1 cellular context compared by ENCODE assay signal in the genomic region with DNA sequence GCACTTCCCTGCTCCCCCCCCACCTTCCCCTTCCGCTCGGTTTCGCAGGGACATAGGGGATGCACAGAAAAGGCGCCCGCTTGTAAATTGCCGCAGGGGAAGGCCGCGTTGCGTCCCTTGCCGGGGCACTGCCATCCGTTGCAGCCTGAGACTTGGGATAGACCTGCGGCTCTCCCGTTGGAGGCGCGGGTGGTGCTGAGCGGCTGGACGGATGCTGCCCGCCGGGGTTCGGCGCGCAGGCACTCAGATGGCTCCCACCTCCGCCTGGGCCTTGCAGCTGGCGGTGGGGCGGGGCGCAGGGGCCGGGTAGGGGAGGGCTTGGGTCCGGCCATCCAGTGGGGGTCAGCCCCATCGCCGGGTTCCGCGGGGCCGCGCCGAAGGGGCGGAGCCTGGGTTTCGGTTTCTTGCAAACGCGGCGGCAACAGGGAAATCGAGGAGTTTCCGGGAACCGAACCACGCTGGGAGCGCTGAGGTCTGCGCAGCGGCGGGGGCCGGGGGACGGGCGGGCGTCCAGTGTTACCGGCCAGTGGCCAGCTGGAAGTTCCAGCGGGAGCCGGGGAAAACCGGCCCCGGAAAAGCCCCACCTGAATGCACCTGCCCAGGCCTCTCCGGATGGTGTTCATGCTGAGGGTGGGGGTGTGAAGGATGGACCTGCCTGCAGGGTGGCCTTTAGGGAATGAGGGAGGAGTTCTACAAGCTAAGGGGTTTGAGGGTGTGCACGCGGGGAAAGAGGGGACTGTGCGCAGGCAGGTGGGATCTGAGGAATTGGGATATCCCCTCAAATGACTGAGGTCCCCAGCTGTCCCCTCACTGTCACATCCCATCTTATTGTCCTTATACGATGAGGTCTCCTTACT.
TF ChIP-seq lines count a peak whose summit lies in the region.

No MANE protein-coding gene starts in this region.

TF ChIP-seq in HepG2, 621 proteins besides CTCF, POLR2A, EP300 and RAD21 (continued from another document and continues in another):
- TF ChIP-seq, protein P1, sequence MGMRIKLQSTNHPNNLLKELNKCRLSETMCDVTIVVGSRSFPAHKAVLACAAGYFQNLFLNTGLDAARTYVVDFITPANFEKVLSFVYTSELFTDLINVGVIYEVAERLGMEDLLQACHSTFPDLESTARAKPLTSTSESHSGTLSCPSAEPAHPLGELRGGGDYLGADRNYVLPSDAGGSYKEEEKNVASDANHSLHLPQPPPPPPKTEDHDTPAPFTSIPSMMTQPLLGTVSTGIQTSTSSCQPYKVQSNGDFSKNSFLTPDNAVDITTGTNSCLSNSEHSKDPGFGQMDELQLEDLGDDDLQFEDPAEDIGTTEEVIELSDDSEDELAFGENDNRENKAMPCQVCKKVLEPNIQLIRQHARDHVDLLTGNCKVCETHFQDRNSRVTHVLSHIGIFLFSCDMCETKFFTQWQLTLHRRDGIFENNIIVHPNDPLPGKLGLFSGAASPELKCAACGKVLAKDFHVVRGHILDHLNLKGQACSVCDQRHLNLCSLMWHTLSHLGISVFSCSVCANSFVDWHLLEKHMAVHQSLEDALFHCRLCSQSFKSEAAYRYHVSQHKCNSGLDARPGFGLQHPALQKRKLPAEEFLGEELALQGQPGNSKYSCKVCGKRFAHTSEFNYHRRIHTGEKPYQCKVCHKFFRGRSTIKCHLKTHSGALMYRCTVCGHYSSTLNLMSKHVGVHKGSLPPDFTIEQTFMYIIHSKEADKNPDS (CRISPR knock-in tag; IDR thresholded peaks at IDR 0.05) = no peak
- TF ChIP-seq, protein P2, sequence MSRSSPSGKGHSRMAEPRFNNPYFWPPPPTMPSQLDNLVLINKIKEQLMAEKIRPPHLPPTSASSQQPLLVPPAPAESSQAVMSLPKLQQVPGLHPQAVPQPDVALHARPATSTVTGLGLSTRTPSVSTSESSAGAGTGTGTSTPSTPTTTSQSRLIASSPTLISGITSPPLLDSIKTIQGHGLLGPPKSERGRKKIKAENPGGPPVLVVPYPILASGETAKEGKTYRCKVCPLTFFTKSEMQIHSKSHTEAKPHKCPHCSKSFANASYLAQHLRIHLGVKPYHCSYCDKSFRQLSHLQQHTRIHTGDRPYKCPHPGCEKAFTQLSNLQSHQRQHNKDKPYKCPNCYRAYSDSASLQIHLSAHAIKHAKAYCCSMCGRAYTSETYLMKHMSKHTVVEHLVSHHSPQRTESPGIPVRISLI (CRISPR knock-in tag; IDR thresholded peaks at IDR 0.05; ENCODE audit: borderline replicate concordance) = no peak
- TF ChIP-seq KLF11 (CRISPR knock-in tag; IDR thresholded peaks at IDR 0.05) = no peak; the same call in 1 of the 2 replicates
- TF ChIP-seq ZNF737 (CRISPR knock-in tag; IDR thresholded peaks at IDR 0.05; ENCODE audit: borderline replicate concordance) = no peak
- TF ChIP-seq, protein P3, sequence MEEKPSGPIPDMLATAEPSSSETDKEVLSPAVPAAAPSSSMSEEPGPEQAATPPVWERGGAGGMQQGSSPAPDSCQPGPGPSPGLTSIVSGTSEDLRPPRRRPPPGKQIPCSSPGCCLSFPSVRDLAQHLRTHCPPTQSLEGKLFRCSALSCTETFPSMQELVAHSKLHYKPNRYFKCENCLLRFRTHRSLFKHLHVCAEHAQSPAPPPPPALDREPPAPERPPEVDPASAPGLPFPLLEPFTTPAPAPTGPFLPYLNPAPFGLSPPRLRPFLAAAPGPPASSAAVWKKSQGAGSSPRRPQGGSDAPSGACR (CRISPR knock-in tag; IDR thresholded peaks at IDR 0.05) = 0 out of 2 replicates have a peak, but pooled peaks have one; percentile 12
- TF ChIP-seq ASH2L (IDR thresholded peaks at IDR 0.05; ENCODE audit: insufficient read length, low read depth, low read length) = peak; percentile 44
- TF ChIP-seq MTF2 (CRISPR knock-in tag; IDR thresholded peaks at IDR 0.05; ENCODE audit: borderline replicate concordance) = no peak
- no peak for TF ChIP-seq RBM22 (optimal IDR thresholded peaks at IDR 0.05; ENCODE audit: low read length)
- no peak for TF ChIP-seq IRX3 (CRISPR knock-in tag; IDR thresholded peaks at IDR 0.05; ENCODE audit: borderline replicate concordance, low read depth)
- TF ChIP-seq PITX1 (CRISPR knock-in tag; IDR thresholded peaks at IDR 0.05) = no peak
- TF ChIP-seq ZNF616 (CRISPR knock-in tag; IDR thresholded peaks at IDR 0.05; ENCODE audit: low read depth) = 0 out of 2 replicates have a peak, but pooled peaks have one; percentile 50
- TF ChIP-seq RBM39 (IDR thresholded peaks at IDR 0.05; ENCODE audit: low read depth, low read length, poor library complexity, severe bottlenecking) = peak; percentile 40
- TF ChIP-seq SRY (CRISPR knock-in tag; IDR thresholded peaks at IDR 0.05) = peak; percentile 45; the same call in 1 of the 2 replicates
- TF ChIP-seq, protein P4, sequence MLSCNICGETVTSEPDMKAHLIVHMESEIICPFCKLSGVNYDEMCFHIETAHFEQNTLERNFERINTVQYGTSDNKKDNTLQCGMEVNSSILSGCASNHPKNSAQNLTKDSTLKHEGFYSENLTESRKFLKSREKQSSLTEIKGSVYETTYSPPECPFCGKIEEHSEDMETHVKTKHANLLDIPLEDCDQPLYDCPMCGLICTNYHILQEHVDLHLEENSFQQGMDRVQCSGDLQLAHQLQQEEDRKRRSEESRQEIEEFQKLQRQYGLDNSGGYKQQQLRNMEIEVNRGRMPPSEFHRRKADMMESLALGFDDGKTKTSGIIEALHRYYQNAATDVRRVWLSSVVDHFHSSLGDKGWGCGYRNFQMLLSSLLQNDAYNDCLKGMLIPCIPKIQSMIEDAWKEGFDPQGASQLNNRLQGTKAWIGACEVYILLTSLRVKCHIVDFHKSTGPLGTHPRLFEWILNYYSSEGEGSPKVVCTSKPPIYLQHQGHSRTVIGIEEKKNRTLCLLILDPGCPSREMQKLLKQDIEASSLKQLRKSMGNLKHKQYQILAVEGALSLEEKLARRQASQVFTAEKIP (CRISPR knock-in tag; IDR thresholded peaks at IDR 0.05; ENCODE audit: borderline replicate concordance) = no peak
- TF ChIP-seq, protein P5, sequence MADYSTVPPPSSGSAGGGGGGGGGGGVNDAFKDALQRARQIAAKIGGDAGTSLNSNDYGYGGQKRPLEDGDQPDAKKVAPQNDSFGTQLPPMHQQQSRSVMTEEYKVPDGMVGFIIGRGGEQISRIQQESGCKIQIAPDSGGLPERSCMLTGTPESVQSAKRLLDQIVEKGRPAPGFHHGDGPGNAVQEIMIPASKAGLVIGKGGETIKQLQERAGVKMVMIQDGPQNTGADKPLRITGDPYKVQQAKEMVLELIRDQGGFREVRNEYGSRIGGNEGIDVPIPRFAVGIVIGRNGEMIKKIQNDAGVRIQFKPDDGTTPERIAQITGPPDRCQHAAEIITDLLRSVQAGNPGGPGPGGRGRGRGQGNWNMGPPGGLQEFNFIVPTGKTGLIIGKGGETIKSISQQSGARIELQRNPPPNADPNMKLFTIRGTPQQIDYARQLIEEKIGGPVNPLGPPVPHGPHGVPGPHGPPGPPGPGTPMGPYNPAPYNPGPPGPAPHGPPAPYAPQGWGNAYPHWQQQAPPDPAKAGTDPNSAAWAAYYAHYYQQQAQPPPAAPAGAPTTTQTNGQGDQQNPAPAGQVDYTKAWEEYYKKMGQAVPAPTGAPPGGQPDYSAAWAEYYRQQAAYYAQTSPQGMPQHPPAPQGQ (CRISPR knock-in tag; IDR thresholded peaks at IDR 0.05; ENCODE audit: borderline replicate concordance) = no peak
- no peak; the same call in 1 of the 2 replicates for TF ChIP-seq ZNF33B (CRISPR knock-in tag; IDR thresholded peaks at IDR 0.05)
- TF ChIP-seq PHF5A (CRISPR knock-in tag; IDR thresholded peaks at IDR 0.05; ENCODE audit: low read depth, unreplicated experiment) = no peak
- TF ChIP-seq NCOA2 (CRISPR knock-in tag; IDR thresholded peaks at IDR 0.05) = no peak
- TF ChIP-seq ZNF225 (CRISPR knock-in tag; IDR thresholded peaks at IDR 0.05) = no peak; the same call in 1 of the 2 replicates
- no peak for TF ChIP-seq STAG1 (CRISPR knock-in tag; IDR thresholded peaks at IDR 0.05)
- no peak for TF ChIP-seq ZNF264 (CRISPR knock-in tag; IDR thresholded peaks at IDR 0.05)
- TF ChIP-seq TSC22D2 (CRISPR knock-in tag; IDR thresholded peaks at IDR 0.05; ENCODE audit: borderline replicate concordance) = no peak
- no peak for TF ChIP-seq MIER2 (CRISPR knock-in tag; IDR thresholded peaks at IDR 0.05)
- TF ChIP-seq KDM1A (CRISPR knock-in tag; IDR thresholded peaks at IDR 0.05) = no peak
- TF ChIP-seq GTF3A (CRISPR knock-in tag; conservative IDR thresholded peaks at IDR 0.05) = no peak
- TF ChIP-seq, protein P6, sequence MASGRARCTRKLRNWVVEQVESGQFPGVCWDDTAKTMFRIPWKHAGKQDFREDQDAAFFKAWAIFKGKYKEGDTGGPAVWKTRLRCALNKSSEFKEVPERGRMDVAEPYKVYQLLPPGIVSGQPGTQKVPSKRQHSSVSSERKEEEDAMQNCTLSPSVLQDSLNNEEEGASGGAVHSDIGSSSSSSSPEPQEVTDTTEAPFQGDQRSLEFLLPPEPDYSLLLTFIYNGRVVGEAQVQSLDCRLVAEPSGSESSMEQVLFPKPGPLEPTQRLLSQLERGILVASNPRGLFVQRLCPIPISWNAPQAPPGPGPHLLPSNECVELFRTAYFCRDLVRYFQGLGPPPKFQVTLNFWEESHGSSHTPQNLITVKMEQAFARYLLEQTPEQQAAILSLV (CRISPR knock-in tag; IDR thresholded peaks at IDR 0.05; ENCODE audit: borderline replicate concordance) = 0 out of 2 replicates have a peak, but pooled peaks have one; percentile 32
- TF ChIP-seq, protein P7, sequence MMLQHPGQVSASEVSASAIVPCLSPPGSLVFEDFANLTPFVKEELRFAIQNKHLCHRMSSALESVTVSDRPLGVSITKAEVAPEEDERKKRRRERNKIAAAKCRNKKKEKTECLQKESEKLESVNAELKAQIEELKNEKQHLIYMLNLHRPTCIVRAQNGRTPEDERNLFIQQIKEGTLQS (CRISPR knock-in tag; IDR thresholded peaks at IDR 0.05) = no peak
- no peak for TF ChIP-seq BCL6 (CRISPR knock-in tag; IDR thresholded peaks at IDR 0.05)
- no peak for TF ChIP-seq ZKSCAN8 (CRISPR knock-in tag; IDR thresholded peaks at IDR 0.05; ENCODE audit: borderline replicate concordance)
- no peak for TF ChIP-seq SMAD9 (CRISPR knock-in tag; IDR thresholded peaks at IDR 0.05)
- TF ChIP-seq ELF3 (CRISPR knock-in tag; IDR thresholded peaks at IDR 0.05) = peak; percentile 72
- TF ChIP-seq, protein P8, sequence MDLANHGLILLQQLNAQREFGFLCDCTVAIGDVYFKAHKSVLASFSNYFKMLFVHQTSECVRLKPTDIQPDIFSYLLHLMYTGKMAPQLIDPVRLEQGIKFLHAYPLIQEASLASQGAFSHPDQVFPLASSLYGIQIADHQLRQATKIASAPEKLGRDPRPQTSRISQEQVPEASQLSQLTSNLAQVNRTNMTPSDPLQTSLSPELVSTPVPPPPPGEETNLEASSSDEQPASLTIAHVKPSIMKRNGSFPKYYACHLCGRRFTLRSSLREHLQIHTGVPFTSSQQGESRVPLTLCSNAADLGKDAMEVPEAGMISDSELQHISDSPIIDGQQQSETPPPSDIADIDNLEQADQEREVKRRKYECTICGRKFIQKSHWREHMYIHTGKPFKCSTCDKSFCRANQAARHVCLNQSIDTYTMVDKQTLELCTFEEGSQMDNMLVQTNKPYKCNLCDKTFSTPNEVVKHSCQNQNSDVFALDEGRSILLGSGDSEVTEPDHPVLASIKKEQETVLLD (CRISPR knock-in tag; IDR thresholded peaks at IDR 0.05; ENCODE audit: low read depth) = peak; percentile 91
- 0 out of 2 replicates have a peak, but pooled peaks have one; percentile 40 for TF ChIP-seq ZFP82 (CRISPR knock-in tag; IDR thresholded peaks at IDR 0.05; ENCODE audit: borderline replicate concordance)
- no peak for TF ChIP-seq PAF1 (CRISPR knock-in tag; IDR thresholded peaks at IDR 0.05)
- TF ChIP-seq ZNF30 (CRISPR knock-in tag; IDR thresholded peaks at IDR 0.05) = no peak
- no peak; the same call in 1 of the 2 replicates for TF ChIP-seq NFKB2 (CRISPR knock-in tag; IDR thresholded peaks at IDR 0.05; ENCODE audit: borderline replicate concordance)
- TF ChIP-seq ZNF17 (CRISPR knock-in tag; IDR thresholded peaks at IDR 0.05) = no peak
- no peak for TF ChIP-seq TOE1 (CRISPR knock-in tag; IDR thresholded peaks at IDR 0.05)
- TF ChIP-seq ELF4 (CRISPR knock-in tag; IDR thresholded peaks at IDR 0.05; ENCODE audit: borderline replicate concordance) = no peak
- TF ChIP-seq ISL2 (CRISPR knock-in tag; IDR thresholded peaks at IDR 0.05) = no peak
- TF ChIP-seq NR2F2 (IDR thresholded peaks at IDR 0.05; ENCODE audit: borderline replicate concordance, low read depth) = no peak
- TF ChIP-seq, protein P9, sequence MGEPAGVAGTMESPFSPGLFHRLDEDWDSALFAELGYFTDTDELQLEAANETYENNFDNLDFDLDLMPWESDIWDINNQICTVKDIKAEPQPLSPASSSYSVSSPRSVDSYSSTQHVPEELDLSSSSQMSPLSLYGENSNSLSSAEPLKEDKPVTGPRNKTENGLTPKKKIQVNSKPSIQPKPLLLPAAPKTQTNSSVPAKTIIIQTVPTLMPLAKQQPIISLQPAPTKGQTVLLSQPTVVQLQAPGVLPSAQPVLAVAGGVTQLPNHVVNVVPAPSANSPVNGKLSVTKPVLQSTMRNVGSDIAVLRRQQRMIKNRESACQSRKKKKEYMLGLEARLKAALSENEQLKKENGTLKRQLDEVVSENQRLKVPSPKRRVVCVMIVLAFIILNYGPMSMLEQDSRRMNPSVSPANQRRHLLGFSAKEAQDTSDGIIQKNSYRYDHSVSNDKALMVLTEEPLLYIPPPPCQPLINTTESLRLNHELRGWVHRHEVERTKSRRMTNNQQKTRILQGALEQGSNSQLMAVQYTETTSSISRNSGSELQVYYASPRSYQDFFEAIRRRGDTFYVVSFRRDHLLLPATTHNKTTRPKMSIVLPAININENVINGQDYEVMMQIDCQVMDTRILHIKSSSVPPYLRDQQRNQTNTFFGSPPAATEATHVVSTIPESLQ (CRISPR knock-in tag; conservative IDR thresholded peaks at IDR 0.05) = no peak
- TF ChIP-seq, protein P10, sequence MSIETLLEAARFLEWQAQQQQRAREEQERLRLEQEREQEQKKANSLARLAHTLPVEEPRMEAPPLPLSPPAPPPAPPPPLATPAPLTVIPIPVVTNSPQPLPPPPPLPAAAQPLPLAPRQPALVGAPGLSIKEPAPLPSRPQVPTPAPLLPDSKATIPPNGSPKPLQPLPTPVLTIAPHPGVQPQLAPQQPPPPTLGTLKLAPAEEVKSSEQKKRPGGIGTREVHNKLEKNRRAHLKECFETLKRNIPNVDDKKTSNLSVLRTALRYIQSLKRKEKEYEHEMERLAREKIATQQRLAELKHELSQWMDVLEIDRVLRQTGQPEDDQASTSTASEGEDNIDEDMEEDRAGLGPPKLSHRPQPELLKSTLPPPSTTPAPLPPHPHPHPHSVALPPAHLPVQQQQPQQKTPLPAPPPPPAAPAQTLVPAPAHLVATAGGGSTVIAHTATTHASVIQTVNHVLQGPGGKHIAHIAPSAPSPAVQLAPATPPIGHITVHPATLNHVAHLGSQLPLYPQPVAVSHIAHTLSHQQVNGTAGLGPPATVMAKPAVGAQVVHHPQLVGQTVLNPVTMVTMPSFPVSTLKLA (IDR thresholded peaks at IDR 0.05) = no peak
- TF ChIP-seq ZNF251 (CRISPR knock-in tag; IDR thresholded peaks at IDR 0.05) = no peak
- TF ChIP-seq DNMT1 (CRISPR knock-in tag; IDR thresholded peaks at IDR 0.05) = no peak
- peak; percentile 27 for TF ChIP-seq BRD4 (CRISPR knock-in tag; IDR thresholded peaks at IDR 0.05)
- TF ChIP-seq, protein P11, sequence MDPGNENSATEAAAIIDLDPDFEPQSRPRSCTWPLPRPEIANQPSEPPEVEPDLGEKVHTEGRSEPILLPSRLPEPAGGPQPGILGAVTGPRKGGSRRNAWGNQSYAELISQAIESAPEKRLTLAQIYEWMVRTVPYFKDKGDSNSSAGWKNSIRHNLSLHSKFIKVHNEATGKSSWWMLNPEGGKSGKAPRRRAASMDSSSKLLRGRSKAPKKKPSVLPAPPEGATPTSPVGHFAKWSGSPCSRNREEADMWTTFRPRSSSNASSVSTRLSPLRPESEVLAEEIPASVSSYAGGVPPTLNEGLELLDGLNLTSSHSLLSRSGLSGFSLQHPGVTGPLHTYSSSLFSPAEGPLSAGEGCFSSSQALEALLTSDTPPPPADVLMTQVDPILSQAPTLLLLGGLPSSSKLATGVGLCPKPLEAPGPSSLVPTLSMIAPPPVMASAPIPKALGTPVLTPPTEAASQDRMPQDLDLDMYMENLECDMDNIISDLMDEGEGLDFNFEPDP (CRISPR knock-in tag; conservative IDR thresholded peaks at IDR 0.05) = no peak
- TF ChIP-seq ZBTB8A (CRISPR knock-in tag; IDR thresholded peaks at IDR 0.05; ENCODE audit: borderline replicate concordance, low read depth) = no peak
